In the genomic region with DNA sequence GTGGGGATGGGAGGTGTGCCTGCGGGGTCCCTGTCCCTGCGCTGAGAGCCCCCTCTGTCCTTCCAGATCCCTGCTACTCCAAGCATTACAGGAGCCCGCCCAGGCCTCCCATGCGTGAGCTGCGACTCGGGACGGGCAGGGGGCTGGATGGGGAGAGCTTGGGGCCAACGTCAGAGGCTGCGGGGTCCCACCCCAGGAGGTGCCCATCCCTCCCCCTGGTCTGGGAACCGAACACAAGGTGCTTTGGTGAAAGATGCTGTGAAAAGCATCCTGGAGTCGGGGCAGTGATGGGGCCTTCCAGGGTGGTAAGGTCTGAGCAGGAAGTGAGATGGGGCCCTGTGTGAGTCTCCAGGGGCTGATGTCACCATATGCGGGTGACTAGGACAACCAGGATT, we compare ENCODE assay signal across 16 cellular contexts. TPM values are rescaled to one million over a fixed set of nuclear protein-coding genes. Genes with fewer than 3 reads are reported as not detected.
"Had no signal": no experiment of that assay in that cellular context is flagged by ENCODE, and none has a peak within 500 bp of the region (broad histone marks: within the 10 kb centered on the region; RNA-seq: fewer than 3 reads in every experiment).

No MANE protein-coding gene starts in this region.

- H3K9ac ChIP-seq: parathyroid adenoma had no signal

- DNase-seq: activated CD4-positive, alpha-beta T cell treated with anti-CD3 and anti-CD28 coated beads, Interleukin-2, amount 50 U/mL, for 1 hour; activated CD4-positive, CD25-positive, alpha-beta regulatory T cell treated with anti-CD3 and anti-CD28 coated beads, Interleukin-2, amount 50 U/mL, for 72 hours; activated CD8-positive, alpha-beta T cell treated with anti-CD3 and anti-CD28 coated beads, Interleukin-2, amount 10 ng/mL, durations not matched to agents 7 days and 5 days; aorta; effector CD4-positive, alpha-beta T cell; erythroblast; foreskin keratinocyte; left ventricle myocardium superior; right cardiac atrium; stimulated activated CD4-positive, alpha-beta T cell treated with anti-CD3 and anti-CD28 coated beads, Interleukin-12 subunit alpha, Interleukin-12 subunit beta, amount 100 ng/mL, for 4 hours; WERI-Rb-1 had no signal

- H3K79me2 ChIP-seq: hepatocyte, parathyroid adenoma had no signal

- H3K27ac ChIP-seq: foreskin keratinocyte, hepatocyte, parathyroid adenoma, tibial nerve, WERI-Rb-1 had no signal

- H3K4me3 ChIP-seq: hepatocyte, tibial nerve had no signal

- H3K27me3 ChIP-seq: foreskin keratinocyte, hepatocyte, tibial nerve had no signal

- H3K36me3 ChIP-seq: tibial nerve, WERI-Rb-1 had no signal

- H3K4me2 ChIP-seq: hepatocyte had no signal

- H3K4me1 ChIP-seq: foreskin keratinocyte, tibial nerve had no signal

RNA-seq across cellular contexts. Expression of a gene that starts 2.7 kb away (rescaled TPM):
- polyA plus RNA-seq: aorta, foreskin keratinocyte, right cardiac atrium, urinary bladder had no signal

RNA-seq across cellular contexts. Expression of a gene that starts 26.5 kb away (rescaled TPM):
- polyA plus RNA-seq: adipose tissue, aorta, foreskin keratinocyte, hepatocyte, right cardiac atrium, urinary bladder had no signal

RNA-seq across cellular contexts. Expression of a gene that starts 33.5 kb away (rescaled TPM):
- polyA plus RNA-seq: adipose tissue, aorta, foreskin keratinocyte, hepatocyte, right cardiac atrium, urinary bladder had no signal

RNA-seq across cellular contexts. Expression of a gene that starts 36.2 kb away (rescaled TPM):
- polyA plus RNA-seq: aorta, foreskin keratinocyte had no signal
